ENCODE assay signal across 8 cellular contexts in genomic region chr4:47145630-47146029, GRCh38.
A peak's percentile ranks its signal among the peaks of the same experiment; 100 is the strongest.
DNase-seq lines count a peak whose midpoint lies in the region; ATAC-seq and TF ChIP-seq lines count a peak whose summit lies in the region.

No MANE protein-coding gene starts in this region.

- TF ChIP-seq POLR2A in Peyer's patch (IDR thresholded peaks at IDR 0.05), result no peak

- POLR2A ChIA-PET in AG04449 (lab: Yijun Ruan, JAX), result no interaction called here

- H3K4me3 ChIP-seq in AG04449 (ENCODE audit: low read depth, low read length) (no peak overlapping the region), astrocyte of the cerebellum (ENCODE audit: low read depth, low read length) (no peak overlapping the region), Peyer's patch (no peak overlapping the region)

- DNase-seq in AG04449 (ENCODE audit: low read depth, low spot score) (peak; percentile 59), GM19240 (ENCODE audit: insufficient read length, low spot score) (peak; percentile 4), astrocyte of the cerebellum (ENCODE audit: low read depth) (peak; percentile 59), mesenteric fat pad (ENCODE audit: low spot score) (no peak), Peyer's patch (no peak), NCI-H82 treated with DMSO at 0.1 percent for 48 hours (lab: John Stamatoyannopoulos, UW; ENCODE audit: unreplicated experiment) (no peak)

- TF ChIP-seq CTCF in AG04449 (IDR thresholded peaks at IDR 0.05; ENCODE audit: insufficient read depth, low read length, missing control alignments) (no peak), astrocyte of the cerebellum (IDR thresholded peaks at IDR 0.05; ENCODE audit: low read depth, low read length, missing control alignments) (no peak), Peyer's patch (IDR thresholded peaks at IDR 0.05) (no peak)

- H3K36me3 ChIP-seq in Peyer's patch, result no peaks in the 10 kb centered on the region

- no peaks in the 10 kb centered on the region for H3K27me3 ChIP-seq in Peyer's patch

- in situ Hi-C loops in astrocyte of the cerebellum (cut with HindIII; ENCODE audit: low sequenced_read_pairs), result no loop called here

- H3K4me1 ChIP-seq in Peyer's patch, result no peaks in the 10 kb centered on the region

- H3K27ac ChIP-seq in Peyer's patch, result no peak overlapping the region

- H3K9me3 ChIP-seq in Peyer's patch, result no peaks in the 10 kb centered on the region

- CTCF ChIA-PET in AG04449 (lab: Yijun Ruan, JAX), result no interaction called here

- peak; percentile 99 for ATAC-seq in HG03097 (IDR thresholded peaks at IDR 0.05; ENCODE audit: low FRiP score, unreplicated experiment)
- no peak for ATAC-seq in esophagus mucosa

Comparison
In these comparisons a context has a peak if more than half of its experiments do, and no peak if none do; other contexts are left out.
1. DNase-seq: peak in AG04449 (single experiment), GM19240 (single experiment) and astrocyte of the cerebellum (single experiment); none in mesenteric fat pad (single experiment), Peyer's patch (0 of 3) and NCI-H82 treated with DMSO at 0.1 percent for 48 hours (single experiment).